Comparison of ENCODE assay signal across 11 cellular contexts in the genomic region with DNA sequence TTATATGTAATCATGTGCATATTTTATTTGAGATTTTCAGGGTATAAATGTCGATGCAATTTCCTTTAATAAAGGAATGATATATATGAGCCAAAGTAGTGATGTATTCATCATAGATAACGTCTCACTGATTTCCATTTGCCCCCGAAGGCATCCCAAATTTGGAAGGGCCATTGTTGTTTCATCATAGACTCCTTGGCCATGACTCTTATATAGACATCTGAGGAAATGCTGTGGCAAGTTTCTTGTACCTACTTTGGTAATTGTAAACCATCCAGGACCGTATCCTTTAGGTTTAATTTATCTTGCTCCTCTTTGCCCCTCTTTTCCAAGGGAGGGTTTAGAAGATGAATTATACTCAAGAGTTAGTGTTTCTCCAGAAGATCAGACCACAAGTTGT.
DNase-seq lines count a peak whose midpoint lies in the region; ATAC-seq and TF ChIP-seq lines count a peak whose summit lies in the region.
"Had no signal": no experiment of that assay in that cellular context is flagged by ENCODE, and none has a peak within 500 bp of the region (broad histone marks: within the 10 kb centered on the region; RNA-seq: fewer than 3 reads in every experiment).

No MANE protein-coding gene starts in this region.

- TF ChIP-seq CTCF in RWPE1 (conservative IDR thresholded peaks at IDR 0.05; ENCODE audit: low read depth) (no peak), esophagus squamous epithelium (IDR thresholded peaks at IDR 0.05) (no peak), omental fat pad (IDR thresholded peaks at IDR 0.05) (no peak)

- DNase-seq in RWPE1 (ENCODE audit: low spot score) (no peak), esophagus squamous epithelium (lab: John Stamatoyannopoulos, UW) (no peak), omental fat pad (ENCODE audit: low spot score) (no peak), NCI-H1694 (lab: John Stamatoyannopoulos, UW) (no peak), hepatic stellate cell (ENCODE audit: low spot score) (no peak), dedifferentiated amniotic fluid mesenchymal stem cell (ENCODE audit: extremely low spot score) (no peak)
- no peak for DNase-seq in activated naive CD4-positive, alpha-beta T cell treated with Interleukin-2 at 50 U/mL for 16 hours
- DNase-seq: AML-193; NCI-H2227 treated with DMSO at 0.1 percent for 48 hours; stimulated activated CD4-positive, alpha-beta T cell treated with anti-CD3 and anti-CD28 coated beads, Interleukin-2, amount 100 ng/mL, for 24 hours had no signal

- no peaks in the 10 kb centered on the region for H3K9me3 ChIP-seq in esophagus squamous epithelium

- peaks cover 52% of the 10 kb centered on the region for H3K79me2 ChIP-seq in ACC112 (ENCODE audit: control insufficient read depth, insufficient read depth, low read length, unreplicated experiment)

- CTCF ChIA-PET in RWPE1 (lab: Yijun Ruan, JAX): interaction anchor here (0.6 to 1.1 kb wide), 2 partner anchors 40 to 71 kb away, joined by 3 to 5 read pairs; no protein-coding TSS in a partner anchor

- peak; percentile 19 for ATAC-seq in omental fat pad (ENCODE audit: low FRiP score)

- H3K27ac ChIP-seq in ACC112 (ENCODE audit: low read depth, low read length) (peak overlapping the region; percentile 100), RWPE1 (peak overlapping the region; percentile 81; the same call in 1 of the 2 replicates), esophagus squamous epithelium (peak overlapping the region; percentile 19 to 89 (median 86))

- intact Hi-C loops in esophagus squamous epithelium (cut with DNase I): no loop called here

- WGBS in esophagus squamous epithelium, 2 donors: 48 to 52% methylated on average over 4 of the region's 4 CpGs

- no peaks in the 10 kb centered on the region for H3K27me3 ChIP-seq in ACC112 (ENCODE audit: insufficient read depth, low read length)
- no peaks in the 10 kb centered on the region for H3K27me3 ChIP-seq in esophagus squamous epithelium

- no peak for TF ChIP-seq POLR2A in esophagus squamous epithelium (IDR thresholded peaks at IDR 0.05)

- POLR2A ChIA-PET in RWPE1 (lab: Yijun Ruan, JAX; ENCODE audit: low non-redundant PET): no interaction called here

- H3K4me3 ChIP-seq in ACC112 (ENCODE audit: low read depth, low read length) (peak overlapping the region; percentile 63), esophagus squamous epithelium (peak overlapping the region in 1 of 4 donors; percentile 44)

- H2AFZ ChIP-seq in ACC112 (ENCODE audit: low read length, unreplicated experiment): no peak overlapping the region

- peaks cover 59% of the 10 kb centered on the region for H3K4me1 ChIP-seq in ACC112 (ENCODE audit: control insufficient read depth, insufficient read depth, low read length, unreplicated experiment)
- H3K4me1 ChIP-seq in esophagus squamous epithelium: peaks cover 0 to 56% (median 20%) of the 10 kb centered on the region in 3 donors

- H3K36me3 ChIP-seq in ACC112 (ENCODE audit: insufficient read depth, low read length) (no peaks in the 10 kb centered on the region), esophagus squamous epithelium (no peaks in the 10 kb centered on the region)
